8 cellular contexts compared by ENCODE assay signal in the genomic region with DNA sequence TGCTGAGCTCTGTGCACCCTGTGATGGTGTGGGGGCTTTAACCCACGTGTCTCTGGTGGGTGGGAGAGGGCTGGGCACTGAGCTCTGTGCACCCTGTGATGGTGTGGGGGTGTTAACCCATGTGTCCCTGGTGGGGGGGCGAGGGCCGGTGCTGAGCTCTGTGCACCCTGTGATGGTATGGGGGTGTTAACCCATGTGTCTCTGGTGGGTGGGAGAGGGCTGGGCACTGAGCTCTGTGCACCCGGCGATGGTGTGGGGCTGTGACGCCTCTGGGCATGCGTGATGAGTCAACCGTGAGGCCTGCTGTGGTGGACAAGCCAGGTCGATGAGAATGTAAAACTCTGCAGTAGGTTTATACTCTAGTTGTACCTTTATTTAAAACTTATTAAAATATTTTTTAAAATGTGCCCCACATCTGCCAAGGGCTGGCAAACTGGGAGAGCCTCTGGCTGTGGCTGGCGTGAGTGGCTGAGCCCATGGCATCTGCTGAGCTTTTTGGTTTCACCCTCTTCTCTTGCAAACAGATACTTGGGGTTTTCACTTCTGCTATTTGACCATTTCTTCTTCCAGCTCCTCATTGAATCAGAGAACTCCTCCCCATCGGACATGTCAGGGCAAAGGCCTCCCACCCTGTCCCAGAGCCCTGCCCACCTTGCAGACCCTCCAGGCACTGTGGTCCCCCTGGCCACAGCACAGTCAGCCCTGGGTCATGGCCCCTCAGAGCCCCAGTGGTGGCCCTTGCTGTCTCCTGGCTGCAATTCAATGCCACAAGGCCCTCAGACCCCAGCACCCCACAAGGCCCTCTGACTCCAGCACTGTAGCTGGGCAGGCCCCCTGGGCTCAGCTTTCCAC. TPM values are rescaled to one million over a fixed set of nuclear protein-coding genes. Genes with fewer than 3 reads are reported as not detected.
DNase-seq lines count a peak whose midpoint lies in the region; ATAC-seq and TF ChIP-seq lines count a peak whose summit lies in the region.
"Had no signal": no experiment of that assay in that cellular context is flagged by ENCODE, and none has a peak within 500 bp of the region (broad histone marks: within the 10 kb centered on the region; RNA-seq: fewer than 3 reads in every experiment).

No MANE protein-coding gene starts in this region.

- no peak overlapping the region for H3K4me3 ChIP-seq in H7 (ENCODE audit: insufficient read depth, low read depth, low read length)
- H3K4me3 ChIP-seq in MM.1S (ENCODE audit: low read length) = no peak overlapping the region
- no peak overlapping the region for H3K4me3 ChIP-seq in neuronal stem cell (ENCODE audit: low read length in 2 of 2)
- no peak overlapping the region for H3K4me3 ChIP-seq in gastrocnemius medialis
- no peak overlapping the region for H3K4me3 ChIP-seq in tibial nerve
- H3K4me3 ChIP-seq: skin epidermis had no signal

- no peak overlapping the region for H2BK120ac ChIP-seq in neuronal stem cell (ENCODE audit: low read depth, low read length)

- peak overlapping the region; percentile 91 for H3K18ac ChIP-seq in neuronal stem cell (ENCODE audit: low read length)

- H3K9me3 ChIP-seq in MM.1S (replicated peaks; ENCODE audit: insufficient read depth, low read length) (no peaks in the 10 kb centered on the region), neuronal stem cell (replicated peaks in 1 of 2; ENCODE audit: control insufficient read depth in 2 of 2, insufficient read depth in 1 of 2, low read depth in 1 of 2, low read length in 2 of 2) (peaks cover 0 to 8% of the 10 kb centered on the region in 2 donors), gastrocnemius medialis (no peaks in the 10 kb centered on the region), tibial nerve (no peaks in the 10 kb centered on the region)

- peak; percentile 29 for DNase-seq in H7
- peak; percentile 42 for DNase-seq in MM.1S
- no peak for DNase-seq in neuronal stem cell (ENCODE audit: low spot score)
- no peak for DNase-seq in gastrocnemius medialis
- DNase-seq in NCI-H2196 (lab: John Stamatoyannopoulos, UW; ENCODE audit: unreplicated experiment) = no peak
- DNase-seq in tibial nerve (ENCODE audit: low spot score in 2 of 2) = no peak

- H3F3A ChIP-seq in MM.1S (ENCODE audit: insufficient read depth, low read length) = 0 out of 2 replicates have a peak, but pooled peaks cover 3% of the 10 kb centered on the region

- H4K20me1 ChIP-seq in MM.1S (ENCODE audit: insufficient read depth, low read length) = no peaks in the 10 kb centered on the region

- peak overlapping the region; percentile 91 for H2BK5ac ChIP-seq in neuronal stem cell (ENCODE audit: low read length)

- H3K27ac ChIP-seq in MM.1S (ENCODE audit: low read length) (peak overlapping the region; percentile 57; the same call in 1 of the 2 replicates), neuronal stem cell (replicated peaks; ENCODE audit: low read length) (no peak overlapping the region), gastrocnemius medialis (no peak overlapping the region), tibial nerve (no peak overlapping the region)

- H2BK12ac ChIP-seq in neuronal stem cell (ENCODE audit: low read length) = peak overlapping the region; percentile 66

- peak overlapping the region; percentile 98 for H2AK5ac ChIP-seq in neuronal stem cell (ENCODE audit: low read depth, low read length)

- H3K27me3 ChIP-seq in H7 (ENCODE audit: control insufficient read depth, insufficient read depth, low read length) (no peaks in the 10 kb centered on the region), MM.1S (replicated peaks; ENCODE audit: insufficient read depth, low read length) (no peaks in the 10 kb centered on the region), neuronal stem cell (ENCODE audit: control insufficient read depth in 3 of 3, insufficient read depth in 3 of 3, low read depth in 1 of 3, low read length in 3 of 3) (no peaks in the 10 kb centered on the region), gastrocnemius medialis (peaks cover 3 to 8% (median 7%) of the 10 kb centered on the region in 3 donors), tibial nerve (peaks cover 0 to 4% of the 10 kb centered on the region in 2 donors)

- no peaks in the 10 kb centered on the region for H3K79me1 ChIP-seq in neuronal stem cell (ENCODE audit: low read depth, low read length)

- peak overlapping the region; percentile 94 for H2BK15ac ChIP-seq in neuronal stem cell (ENCODE audit: low read length)

- no peak overlapping the region for H4K8ac ChIP-seq in neuronal stem cell (ENCODE audit: low read depth, low read length)

- H3K9me2 ChIP-seq in MM.1S (replicated peaks; ENCODE audit: insufficient read depth, low read length) = no peaks in the 10 kb centered on the region

- H3K79me2 ChIP-seq in MM.1S (ENCODE audit: low read length) = no peaks in the 10 kb centered on the region

- peaks cover 9% of the 10 kb centered on the region for H3K4me1 ChIP-seq in MM.1S (ENCODE audit: low read length)
- H3K4me1 ChIP-seq in neuronal stem cell (ENCODE audit: control insufficient read depth in 2 of 2, insufficient read depth in 1 of 2, low read depth in 1 of 2, low read length in 2 of 2) = peaks cover 0 to 5% of the 10 kb centered on the region in 2 donors
- no peaks in the 10 kb centered on the region for H3K4me1 ChIP-seq in gastrocnemius medialis
- H3K4me1 ChIP-seq in tibial nerve = peaks cover 0 to 3% (median 0%) of the 10 kb centered on the region in 4 donors

- H3K9ac ChIP-seq in MM.1S (ENCODE audit: low read length) (no peak overlapping the region), neuronal stem cell (ENCODE audit: low read depth, low read length, poor library complexity) (peak overlapping the region; percentile 16)

- ATAC-seq in GM18907 (IDR thresholded peaks at IDR 0.05; ENCODE audit: unreplicated experiment) (peak; percentile 91), gastrocnemius medialis (no peak)

- no CpG with 5 or more reads among the region's 11 CpGs for WGBS in neuronal stem cell (ENCODE audit: extremely low coverage in 2 of 2, insufficient read length in 2 of 2, insufficient replicate concordance in 1 of 2), 2 donors
- 56 to 68% methylated on average over 11 of the region's 11 CpGs for WGBS in tibial nerve, 2 donors

- no peak overlapping the region for H4K91ac ChIP-seq in neuronal stem cell (ENCODE audit: low read depth, low read length, poor library complexity)

- peak overlapping the region; percentile 37 for H3K23ac ChIP-seq in neuronal stem cell (ENCODE audit: low read depth, low read length, poor library complexity)

- no peak for TF ChIP-seq EP300 in tibial nerve (IDR thresholded peaks at IDR 0.05)

- intact Hi-C loops in gastrocnemius medialis (cut with DNase I; ENCODE audit: low total_unique reads) = no loop called here

- in situ Hi-C loops in gastrocnemius medialis (cut with MboI; ENCODE audit: low sequenced_read_pairs in 4 of 4) = no loop called here

- H2AFZ ChIP-seq in MM.1S (ENCODE audit: low read length) (peak overlapping the region; percentile 59), neuronal stem cell (ENCODE audit: low read length) (peak overlapping the region; percentile 37)

- peak overlapping the region; percentile 67 for H3K4ac ChIP-seq in neuronal stem cell (ENCODE audit: low read length)

- H3K14ac ChIP-seq in neuronal stem cell (ENCODE audit: low read length) = no peak overlapping the region

- TF ChIP-seq POLR2A in gastrocnemius medialis (IDR thresholded peaks at IDR 0.05) = no peak
- TF ChIP-seq POLR2A in tibial nerve (IDR thresholded peaks at IDR 0.05) = no peak

- TF ChIP-seq CTCF in MM.1S (IDR thresholded peaks at IDR 0.05; ENCODE audit: low read length) = no peak
- TF ChIP-seq CTCF in gastrocnemius medialis (IDR thresholded peaks at IDR 0.05 in 4 of 5, conservative IDR thresholded peaks at IDR 0.05 in 1 of 5) = no peak
- TF ChIP-seq CTCF in tibial nerve (IDR thresholded peaks at IDR 0.05) = no peak

- H3K4me2 ChIP-seq in MM.1S (ENCODE audit: low read depth, low read length) (peak overlapping the region; percentile 45; the same call in 1 of the 2 replicates), neuronal stem cell (ENCODE audit: insufficient read depth, low read length, poor library complexity, severe bottlenecking) (no peak overlapping the region)

- H3K36me3 ChIP-seq in H7 (replicated peaks; ENCODE audit: control insufficient read depth, insufficient read depth, low read length) (no peaks in the 10 kb centered on the region), MM.1S (replicated peaks; ENCODE audit: insufficient read depth, low read length) (no peaks in the 10 kb centered on the region), neuronal stem cell (replicated peaks in 1 of 2; ENCODE audit: control insufficient read depth in 2 of 2, insufficient read depth in 2 of 2, low read length in 2 of 2) (no peaks in the 10 kb centered on the region), gastrocnemius medialis (no peaks in the 10 kb centered on the region), tibial nerve (no peaks in the 10 kb centered on the region)

RNA-seq across cellular contexts. Expression of gene EXOC3, which starts 18.5 kb away (rescaled TPM):
- 20.5 and 24.1 TPM in 2 replicates for total RNA-seq in H7 (2014; rRNA removed; shearing (Covaris generic))
- polyA plus RNA-seq in neuronal stem cell (2013, experiment 1 of 2) = 18.9 TPM
- 18.7 TPM for polyA plus RNA-seq in neuronal stem cell (2013, experiment 2 of 2)
- total RNA-seq in gastrocnemius medialis (10 to 100 TPM; 44.3 to 81.7 (median 54.0) TPM), tibial nerve (10 to 100 TPM; 53.5 to 98.4 (median 58.8) TPM)

Comparison
In these comparisons a context has a peak if more than half of its experiments do, and no peak if none do; other contexts are left out.
1. DNase-seq: peak in H7 (single experiment) and MM.1S (single experiment); none in neuronal stem cell (single experiment), gastrocnemius medialis (0 of 2), NCI-H2196 (single experiment) and tibial nerve (0 of 2).